In genomic region chr6:15317934-15318902, GRCh38 we compare ENCODE assay signal across 11 cellular contexts.
A peak's percentile ranks its signal among the peaks of the same experiment; 100 is the strongest.
DNase-seq lines count a peak whose midpoint lies in the region; ATAC-seq, FAIRE-seq and TF ChIP-seq lines count a peak whose summit lies in the region.
"Had no signal": no experiment of that assay in that cellular context is flagged by ENCODE, and none has a peak within 500 bp of the region (broad histone marks: within the 10 kb centered on the region; RNA-seq: fewer than 3 reads in every experiment).

No MANE protein-coding gene starts in this region.

- 58% methylated on average over 7 of the region's 9 CpGs for WGBS in mesenchymal stem cell

- no peak overlapping the region for H3K9ac ChIP-seq in mesenchymal stem cell (ENCODE audit: low read length)

- no peak overlapping the region for H3K27ac ChIP-seq in mesenchymal stem cell (ENCODE audit: low read length, poor library complexity, severe bottlenecking)

- H2BK12ac ChIP-seq in mesenchymal stem cell (ENCODE audit: low read length in 2 of 2): peak overlapping the region in 1 of 2 experiments; percentile 76

- H3K4me1 ChIP-seq in mesenchymal stem cell (ENCODE audit: control insufficient read depth, insufficient read depth, low read depth, low read length): peaks cover 8% of the 10 kb centered on the region

- peak overlapping the region; percentile 70 for H2AK5ac ChIP-seq in mesenchymal stem cell (ENCODE audit: low read length, severe bottlenecking)

- no peak overlapping the region for H2BK5ac ChIP-seq in mesenchymal stem cell (ENCODE audit: low read depth, low read length, poor library complexity, severe bottlenecking)

- peak overlapping the region in 1 of 2 experiments; percentile 46 for H3K14ac ChIP-seq in mesenchymal stem cell (ENCODE audit: low read length in 2 of 2)

- no peak overlapping the region for H2BK15ac ChIP-seq in mesenchymal stem cell (ENCODE audit: low read depth, poor library complexity, severe bottlenecking)

- no peak overlapping the region for H3K4me2 ChIP-seq in mesenchymal stem cell (ENCODE audit: low read length, poor library complexity, severe bottlenecking)

- peak; percentile 37 for DNase-seq in Ammon's horn (ENCODE audit: low spot score)
- DNase-seq in COLO829 (ENCODE audit: low spot score): peak; percentile 34
- DNase-seq in activated CD4-positive, alpha-beta T cell treated with anti-CD3 and anti-CD28 coated beads, Interleukin-2, amount 50 U/mL, for 48 hours: peak; percentile 26 to 32
- DNase-seq in mesenchymal stem cell: peak; percentile 69
- DNase-seq in GM12891 (ENCODE audit: insufficient read length, low spot score): no peak
- no peak for DNase-seq in NCI-H510A (lab: John Stamatoyannopoulos, UW)
- DNase-seq in NCI-H1694 (lab: John Stamatoyannopoulos, UW): no peak
- DNase-seq: DMS79 treated with DMSO at 0.1 percent for 48 hours, NCI-H774 had no signal

- H2BK120ac ChIP-seq in mesenchymal stem cell (ENCODE audit: low read depth, low read length): no peak overlapping the region

- H3K36me3 ChIP-seq in mesenchymal stem cell (ENCODE audit: control insufficient read depth in 1 of 2, insufficient read depth in 2 of 2, low read depth in 1 of 2, low read length in 2 of 2): peaks cover 0 to 3% of the 10 kb centered on the region in 2 experiments
- H3K36me3 ChIP-seq: adrenal gland had no signal

- H3K79me1 ChIP-seq in mesenchymal stem cell (replicated peaks; ENCODE audit: low read length, poor library complexity, severe bottlenecking): peaks cover 32% of the 10 kb centered on the region

- H3K27me3 ChIP-seq in mesenchymal stem cell (ENCODE audit: control insufficient read depth in 1 of 2, insufficient read depth in 1 of 2, low read length in 2 of 2): no peaks in the 10 kb centered on the region
- H3K27me3 ChIP-seq: adrenal gland had no signal

- H3K4me3 ChIP-seq in mesenchymal stem cell (ENCODE audit: insufficient read depth in 1 of 2, low read depth in 1 of 2, low read length in 2 of 2): no peak overlapping the region
- H3K4me3 ChIP-seq: adrenal gland had no signal

- no peak overlapping the region for H4K8ac ChIP-seq in mesenchymal stem cell (ENCODE audit: low read length)

- no peak overlapping the region for H2AFZ ChIP-seq in mesenchymal stem cell (ENCODE audit: low read depth, low read length)

- H3K4ac ChIP-seq in mesenchymal stem cell (ENCODE audit: low read depth in 1 of 2, low read length in 2 of 2): peak overlapping the region in 1 of 2 experiments; percentile 18

- H3K9me3 ChIP-seq in mesenchymal stem cell (ENCODE audit: control insufficient read depth, low read length): no peaks in the 10 kb centered on the region
- H3K9me3 ChIP-seq: adrenal gland had no signal

- no peak for TF ChIP-seq POLR2A in GM12891 (IDR thresholded peaks at IDR 0.05; ENCODE audit: low read depth, low read length)

- H3K18ac ChIP-seq in mesenchymal stem cell (ENCODE audit: low read depth in 1 of 2, low read length in 2 of 2): peak overlapping the region; percentile 6 to 24

- ATAC-seq in HG02642 (IDR thresholded peaks at IDR 0.05; ENCODE audit: poor library complexity, unreplicated experiment): no peak

- FAIRE-seq in GM12891 (lab: Jason Lieb, UNC): no peak

- peak overlapping the region in 1 of 2 experiments; percentile 5 for H3K23ac ChIP-seq in mesenchymal stem cell (ENCODE audit: low read length in 2 of 2)

- peak overlapping the region; percentile 18 for H4K91ac ChIP-seq in mesenchymal stem cell (ENCODE audit: low read length)

TF ChIP-seq in GM12891, 5 proteins besides CTCF, POLR2A, EP300 and RAD21:
- TF ChIP-seq SPI1 (IDR thresholded peaks at IDR 0.05; ENCODE audit: low read depth, low read length): no peak
- TF ChIP-seq PAX5 (IDR thresholded peaks at IDR 0.05; ENCODE audit: insufficient read depth, low read length, severe bottlenecking): no peak
- TF ChIP-seq POU2F2 (IDR thresholded peaks at IDR 0.05; ENCODE audit: low read depth, low read length): no peak
- TF ChIP-seq POLR2AphosphoS5 (IDR thresholded peaks at IDR 0.05; ENCODE audit: low read depth, low read length): no peak
- no peak for TF ChIP-seq TAF1 (IDR thresholded peaks at IDR 0.05; ENCODE audit: low read depth, low read length)

Comparison
In these comparisons a context has a peak if more than half of its experiments do, and no peak if none do; other contexts are left out.
1. DNase-seq: peak in Ammon's horn (single experiment), COLO829 (single experiment), activated CD4-positive, alpha-beta T cell treated with anti-CD3 and anti-CD28 coated beads, Interleukin-2, amount 50 U/mL, for 48 hours (2 of 2) and mesenchymal stem cell (single experiment); none in GM12891 (single experiment), NCI-H510A (single experiment) and NCI-H1694 (single experiment).